In genomic region chr2:30229596-30229995, GRCh38 we compare ENCODE assay signal across 12 cellular contexts. TPM values are rescaled to one million over a fixed set of nuclear protein-coding genes. Genes with fewer than 3 reads are reported as not detected.
DNase-seq lines count a peak whose midpoint lies in the region; ATAC-seq and TF ChIP-seq lines count a peak whose summit lies in the region.
"Had no signal": no experiment of that assay in that cellular context is flagged by ENCODE, and none has a peak within 500 bp of the region (broad histone marks: within the 10 kb centered on the region; RNA-seq: fewer than 3 reads in every experiment).

No MANE protein-coding gene starts in this region.

- H3K27me3 Mint-ChIP-seq in activated T-cell treated with anti-CD3 and anti-CD28 coated beads, Interleukin-2, amount 50 U/mL, for 24 hours = no peaks in the 10 kb centered on the region
- H3K27me3 Mint-ChIP-seq in T-cell = no peaks in the 10 kb centered on the region

- H3K4me3 ChIP-seq in fibroblast of villous mesenchyme (ENCODE audit: low read depth, low read length) = no peak overlapping the region

- H3K27ac Mint-ChIP-seq in activated T-cell treated with anti-CD3 and anti-CD28 coated beads, Interleukin-2, amount 50 U/mL, for 24 hours = no peak overlapping the region
- H3K27ac Mint-ChIP-seq in T-cell = peak overlapping the region; percentile 78 to 88
- no peak overlapping the region for H3K27ac Mint-ChIP-seq in stimulated activated effector memory CD8-positive, alpha-beta T cell treated with anti-CD3 and anti-CD28 coated beads, Interleukin-12 subunit alpha, Interleukin-12 subunit beta, amount 100 ng/mL, for 72 hours
- H3K27ac Mint-ChIP-seq: dendritic cell treated with granulocyte-macrophage colony-stimulating factor and Interleukin-4, amounts not matched to agents 40 ng/mL and 50 ng/mL, for 4 days had no signal

- DNase-seq in activated T-cell treated with anti-CD3 and anti-CD28 coated beads, Interleukin-2, amount 50 U/mL, for 24 hours = peak; percentile 32
- no peak for DNase-seq in activated T-cell treated with anti-CD3 and anti-CD28 coated beads for 4 hours
- DNase-seq in T-cell = no peak
- DNase-seq in fibroblast of villous mesenchyme (ENCODE audit: low read depth) = peak; percentile 32
- DNase-seq in stimulated activated effector memory CD8-positive, alpha-beta T cell treated with anti-CD3 and anti-CD28 coated beads, Interleukin-12 subunit alpha, Interleukin-12 subunit beta, amount 100 ng/mL, for 72 hours (ENCODE audit: low spot score in 2 of 2) = no peak
- no peak for DNase-seq in NCI-H128 (lab: John Stamatoyannopoulos, UW; ENCODE audit: unreplicated experiment)
- DNase-seq in NCI-H1417 treated with DMSO at 0.1 percent for 48 hours (lab: John Stamatoyannopoulos, UW) = no peak
- no peak for DNase-seq in anterior cingulate cortex (lab: John Stamatoyannopoulos, UW)
- DNase-seq: Karpas-422, NCI-H146, SHP77 had no signal

- peak overlapping the region; percentile 85 for H3K4me3 Mint-ChIP-seq in activated T-cell treated with anti-CD3 and anti-CD28 coated beads, Interleukin-2, amount 50 U/mL, for 24 hours
- H3K4me3 Mint-ChIP-seq in T-cell = peak overlapping the region; percentile 89 to 98 (median 92)
- H3K4me3 Mint-ChIP-seq in stimulated activated effector memory CD8-positive, alpha-beta T cell treated with anti-CD3 and anti-CD28 coated beads, Interleukin-12 subunit alpha, Interleukin-12 subunit beta, amount 100 ng/mL, for 72 hours = peak overlapping the region; percentile 76
- H3K4me3 Mint-ChIP-seq: dendritic cell treated with granulocyte-macrophage colony-stimulating factor and Interleukin-4, amounts not matched to agents 40 ng/mL and 50 ng/mL, for 4 days had no signal

- CTCF ChIA-PET in T-cell (lab: Charles Lee) = interaction anchor here (0.8 to 4.3 kb wide), 10 partner anchors 10 to 482 kb away, joined by 3 to 25 read pairs (median 4); no protein-coding TSS in a partner anchor

- no peaks in the 10 kb centered on the region for H3K9me3 Mint-ChIP-seq in activated T-cell treated with anti-CD3 and anti-CD28 coated beads, Interleukin-2, amount 50 U/mL, for 24 hours
- no peaks in the 10 kb centered on the region for H3K9me3 Mint-ChIP-seq in T-cell
- no peaks in the 10 kb centered on the region for H3K9me3 Mint-ChIP-seq in stimulated activated effector memory CD8-positive, alpha-beta T cell treated with anti-CD3 and anti-CD28 coated beads, Interleukin-12 subunit alpha, Interleukin-12 subunit beta, amount 100 ng/mL, for 72 hours
- H3K9me3 Mint-ChIP-seq: dendritic cell treated with granulocyte-macrophage colony-stimulating factor and Interleukin-4, amounts not matched to agents 40 ng/mL and 50 ng/mL, for 4 days had no signal

- ATAC-seq in T-cell (replicated peaks in 1 of 4) = no peak
- ATAC-seq in stimulated activated effector memory CD8-positive, alpha-beta T cell treated with anti-CD3 and anti-CD28 coated beads, Interleukin-12 subunit alpha, Interleukin-12 subunit beta, amount 100 ng/mL, for 72 hours = no peak

- no peak for TF ChIP-seq CTCF in fibroblast of villous mesenchyme (IDR thresholded peaks at IDR 0.05; ENCODE audit: insufficient read depth, low read depth, low read length)

- peaks cover 70% of the 10 kb centered on the region for H3K4me1 Mint-ChIP-seq in activated T-cell treated with anti-CD3 and anti-CD28 coated beads, Interleukin-2, amount 50 U/mL, for 24 hours (ENCODE audit: low read depth)
- H3K4me1 Mint-ChIP-seq in T-cell = peaks cover 52 to 66% (median 64%) of the 10 kb centered on the region in 3 donors
- H3K4me1 Mint-ChIP-seq in stimulated activated effector memory CD8-positive, alpha-beta T cell treated with anti-CD3 and anti-CD28 coated beads, Interleukin-12 subunit alpha, Interleukin-12 subunit beta, amount 100 ng/mL, for 72 hours = peaks cover 66% of the 10 kb centered on the region

- POLR2A ChIA-PET in T-cell (lab: Charles Lee) = interaction anchor here (0.5 to 2.8 kb wide), 4 partner anchors 7 to 221 kb away, joined by 3 to 10 read pairs (median 3); no protein-coding TSS in a partner anchor

- H3K36me3 Mint-ChIP-seq in activated T-cell treated with anti-CD3 and anti-CD28 coated beads, Interleukin-2, amount 50 U/mL, for 24 hours (ENCODE audit: low read depth) = peaks cover 14% of the 10 kb centered on the region
- peaks cover 5% of the 10 kb centered on the region for H3K36me3 Mint-ChIP-seq in T-cell
- H3K36me3 Mint-ChIP-seq in stimulated activated effector memory CD8-positive, alpha-beta T cell treated with anti-CD3 and anti-CD28 coated beads, Interleukin-12 subunit alpha, Interleukin-12 subunit beta, amount 100 ng/mL, for 72 hours = peaks cover 46% of the 10 kb centered on the region

RNA-seq across cellular contexts. Expression of gene LBH, which starts 1.7 kb away (rescaled TPM):
- 100 to 1,000 TPM; 209 to 386 (median 323) TPM for total RNA-seq in T-cell
- 548 and 803 TPM in 2 replicates for total RNA-seq in fibroblast of villous mesenchyme

Comparison
In these comparisons a context has a peak if more than half of its experiments do, and no peak if none do; other contexts are left out.
1. DNase-seq: peak in activated T-cell treated with anti-CD3 and anti-CD28 coated beads, Interleukin-2, amount 50 U/mL, for 24 hours (single experiment) and fibroblast of villous mesenchyme (single experiment); none in activated T-cell treated with anti-CD3 and anti-CD28 coated beads for 4 hours (single experiment), T-cell (0 of 34), stimulated activated effector memory CD8-positive, alpha-beta T cell treated with anti-CD3 and anti-CD28 coated beads, Interleukin-12 subunit alpha, Interleukin-12 subunit beta, amount 100 ng/mL, for 72 hours (0 of 2), NCI-H128 (single experiment), NCI-H1417 treated with DMSO at 0.1 percent for 48 hours (single experiment) and anterior cingulate cortex (0 of 58).
2. H3K27ac Mint-ChIP-seq: peak in T-cell (2 of 2); none in activated T-cell treated with anti-CD3 and anti-CD28 coated beads, Interleukin-2, amount 50 U/mL, for 24 hours (single experiment) and stimulated activated effector memory CD8-positive, alpha-beta T cell treated with anti-CD3 and anti-CD28 coated beads, Interleukin-12 subunit alpha, Interleukin-12 subunit beta, amount 100 ng/mL, for 72 hours (single experiment).
3. Peak in every context shown above with its lines, with median percentiles within 50 percentile points of each other: H3K4me3 Mint-ChIP-seq.